Comparison of ENCODE assay signal across 26 cellular contexts in the genomic region with DNA sequence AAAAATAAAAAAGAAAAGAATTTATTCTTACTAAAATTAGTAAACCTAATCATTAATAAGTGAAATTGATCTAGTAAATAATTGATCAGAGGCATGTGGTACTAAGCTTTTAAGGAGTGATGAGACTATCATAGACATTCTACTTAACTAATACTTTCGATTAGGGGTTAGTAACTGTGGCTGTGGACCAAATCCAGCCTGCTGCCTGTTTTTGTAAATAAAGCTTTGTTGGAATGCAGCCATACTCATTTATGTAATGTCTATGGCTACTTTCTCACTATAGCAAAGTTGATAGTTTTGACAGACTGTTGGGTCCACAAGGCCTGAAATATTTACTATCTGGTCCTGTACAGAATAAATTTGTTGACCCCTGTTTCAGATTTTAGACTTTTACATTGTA.
DNase-seq lines count a peak whose midpoint lies in the region; ATAC-seq, FAIRE-seq and TF ChIP-seq lines count a peak whose summit lies in the region.
"Had no signal": no experiment of that assay in that cellular context is flagged by ENCODE, and none has a peak within 500 bp of the region (broad histone marks: within the 10 kb centered on the region; RNA-seq: fewer than 3 reads in every experiment).

No MANE protein-coding gene starts in this region.

- H3K36me3 ChIP-seq in liver (ENCODE audit: control insufficient read depth in 4 of 4, insufficient read depth in 3 of 4, low read depth in 1 of 4, low read length in 3 of 4) (no peaks in the 10 kb centered on the region), HepG2 (replicated peaks in 1 of 2; ENCODE audit: control insufficient read depth in 1 of 2, insufficient read depth in 2 of 2, low read length in 2 of 2) (no peaks in the 10 kb centered on the region)
- H3K36me3 ChIP-seq in effector memory CD4-positive, alpha-beta T cell (ENCODE audit: control insufficient read depth, insufficient read depth, low read length) = no peaks in the 10 kb centered on the region
- H3K36me3 ChIP-seq: BLaER1, SJCRH30 had no signal

- POLR2A ChIA-PET in HepG2 (lab: Yijun Ruan, JAX) = no interaction called here
- POLR2A ChIA-PET in WTC11 (lab: Charles Lee) = no interaction called here

- CTCF ChIA-PET in HepG2 (lab: Yijun Ruan, JAX; ENCODE audit: low intra/inter-chr PET ratio, low total read pairs) = no interaction called here
- CTCF ChIA-PET in WTC11 (lab: Charles Lee) = no interaction called here

- no peak overlapping the region for H3K4me2 ChIP-seq in HepG2 (ENCODE audit: low read depth, low read length)
- H3K4me2 ChIP-seq: BLaER1, KMS-11 had no signal

- no peak for TF ChIP-seq POLR2A in HepG2 (IDR thresholded peaks at IDR 0.05; ENCODE audit: insufficient read depth in 1 of 2, low read depth in 2 of 2, low read length in 2 of 2)

- H3K4me1 ChIP-seq in liver (ENCODE audit: control insufficient read depth in 4 of 4, insufficient read depth in 4 of 4, low read length in 3 of 4) = peaks cover 4 to 20% (median 5%) of the 10 kb centered on the region in 4 donors
- peaks cover 13% of the 10 kb centered on the region; the same call in 1 of the 2 replicates for H3K4me1 ChIP-seq in HepG2 (ENCODE audit: insufficient read depth, low read length)
- no peaks in the 10 kb centered on the region for H3K4me1 ChIP-seq in effector memory CD4-positive, alpha-beta T cell (ENCODE audit: control insufficient read depth, insufficient read depth, low read length, poor library complexity, severe bottlenecking)

- TF ChIP-seq CTCF in liver (IDR thresholded peaks at IDR 0.05; ENCODE audit: low read depth, low read length, missing input control) (no peak), HepG2 (CRISPR knock-in tag; IDR thresholded peaks at IDR 0.05) (no peak), glutamatergic neuron (IDR thresholded peaks at IDR 0.05; ENCODE audit: partially characterized antibody, unreplicated experiment) (no peak), WTC11 (IDR thresholded peaks at IDR 0.05) (no peak)

- H3K9me3 Mint-ChIP-seq in glutamatergic neuron (ENCODE audit: unreplicated experiment) (peaks cover 17% of the 10 kb centered on the region), WTC11 (no peaks in the 10 kb centered on the region)
- H3K9me3 Mint-ChIP-seq: CD4-positive, alpha-beta T cell had no signal

- H3K27me3 ChIP-seq in liver (ENCODE audit: control insufficient read depth in 4 of 4, insufficient read depth in 4 of 4, low read length in 3 of 4) = no peaks in the 10 kb centered on the region
- no peaks in the 10 kb centered on the region for H3K27me3 ChIP-seq in HepG2 (ENCODE audit: control insufficient read depth in 1 of 2, insufficient read depth in 2 of 2, low read length in 2 of 2)
- no peaks in the 10 kb centered on the region for H3K27me3 ChIP-seq in effector memory CD4-positive, alpha-beta T cell (replicated peaks; ENCODE audit: control insufficient read depth, insufficient read depth, low read length, poor library complexity, severe bottlenecking)
- H3K27me3 ChIP-seq: BLaER1, SJCRH30 had no signal

- in situ Hi-C loops in HepG2 (cut with HindIII; ENCODE audit: extremely low pct_ligation_motif_present, low pct_unique_long_range_greater_than_20kb) = loop anchor here (25.0 kb wide), 1 partner anchor 755 kb away; no protein-coding TSS in a partner anchor

- TF ChIP-seq EP300 in HepG2 (IDR thresholded peaks at IDR 0.05; ENCODE audit: low read depth in 2 of 2, low read length in 2 of 2) (no peak), HepG2 (CRISPR knock-in tag; IDR thresholded peaks at IDR 0.05; ENCODE audit: borderline replicate concordance) (no peak)

- FAIRE-seq in HepG2 (lab: Jason Lieb, UNC) = no peak
- FAIRE-seq: GM12891, HTR-8/SVneo had no signal

- no peaks in the 10 kb centered on the region for H3K36me3 Mint-ChIP-seq in glutamatergic neuron (ENCODE audit: unreplicated experiment)
- H3K36me3 Mint-ChIP-seq in WTC11 = no peaks in the 10 kb centered on the region

- no peak overlapping the region for H3K27ac Mint-ChIP-seq in glutamatergic neuron (ENCODE audit: unreplicated experiment)
- H3K27ac Mint-ChIP-seq in WTC11 = no peak overlapping the region
- H3K27ac Mint-ChIP-seq: CD4-positive, alpha-beta T cell had no signal

- no peaks in the 10 kb centered on the region for H4K20me1 ChIP-seq in HepG2 (ENCODE audit: insufficient read depth, low read length)
- H4K20me1 ChIP-seq: BLaER1 had no signal

- H3K27ac ChIP-seq in liver (ENCODE audit: low read depth in 1 of 2, low read length in 2 of 2) (no peak overlapping the region), HepG2 (ENCODE audit: extremely low read length, insufficient read depth, low read length) (no peak overlapping the region)
- H3K27ac ChIP-seq in effector memory CD4-positive, alpha-beta T cell (ENCODE audit: insufficient read depth, low read length, poor library complexity, severe bottlenecking) = no peak overlapping the region
- H3K27ac ChIP-seq: 22Rv1, BLaER1, KMS-11, SJCRH30 had no signal

- WGBS in liver = 25% methylated on average over 1 of the region's 1 CpG
- 89% methylated on average over 1 of the region's 1 CpG for WGBS in HepG2 (ENCODE audit: low lambda C conversion rate)

- no peak for ATAC-seq in HepG2
- ATAC-seq in WTC11 = no peak
- ATAC-seq in HG03432 (IDR thresholded peaks at IDR 0.05; ENCODE audit: unreplicated experiment) = no peak
- ATAC-seq: Panc1 had no signal

- TF ChIP-seq RAD21 in liver (IDR thresholded peaks at IDR 0.05) = peak in 1 of 2 donors; percentile 27
- no peak for TF ChIP-seq RAD21 in HepG2 (CRISPR knock-in tag; IDR thresholded peaks at IDR 0.05)

- H3K4me1 Mint-ChIP-seq in glutamatergic neuron (ENCODE audit: low read depth, unreplicated experiment) (peaks cover 26% of the 10 kb centered on the region), WTC11 (peaks cover 54% of the 10 kb centered on the region)

- H3K9me3 ChIP-seq in liver (ENCODE audit: control insufficient read depth in 4 of 4, low read length in 3 of 4) (no peaks in the 10 kb centered on the region), HepG2 (ENCODE audit: low read length) (no peaks in the 10 kb centered on the region)
- no peaks in the 10 kb centered on the region for H3K9me3 ChIP-seq in effector memory CD4-positive, alpha-beta T cell (ENCODE audit: control insufficient read depth, low read length)
- H3K9me3 ChIP-seq: BLaER1, SJCRH30 had no signal

- H3K79me2 ChIP-seq in HepG2 (ENCODE audit: insufficient read depth, low read length) = no peaks in the 10 kb centered on the region

- H3K9ac ChIP-seq in liver (ENCODE audit: low read depth in 1 of 2, low read length in 2 of 2) (no peak overlapping the region), HepG2 (ENCODE audit: insufficient read depth, low read depth, low read length) (no peak overlapping the region)
- H3K9ac ChIP-seq: BLaER1, KMS-11 had no signal

- H3K27me3 Mint-ChIP-seq in glutamatergic neuron (ENCODE audit: unreplicated experiment) (peaks cover 10% of the 10 kb centered on the region), WTC11 (ENCODE audit: low read depth) (no peaks in the 10 kb centered on the region)
- H3K27me3 Mint-ChIP-seq: CD4-positive, alpha-beta T cell had no signal

- H3K4me3 ChIP-seq in liver (ENCODE audit: low read depth in 1 of 3, low read length in 3 of 3) = no peak overlapping the region
- H3K4me3 ChIP-seq in HepG2 (replicated peaks in 1 of 3; ENCODE audit: insufficient read depth in 1 of 3, low read depth in 2 of 3, low read length in 3 of 3) = no peak overlapping the region
- H3K4me3 ChIP-seq in effector memory CD4-positive, alpha-beta T cell (ENCODE audit: insufficient read depth, low read depth, low read length, poor library complexity, severe bottlenecking) = no peak overlapping the region
- H3K4me3 ChIP-seq: BLaER1, SJCRH30 had no signal

- BruUV-seq in HepG2 (replicated peaks; lab: Mats Ljungman, UMichigan) = no TSS peak

- H2AFZ ChIP-seq in HepG2 (ENCODE audit: low read length) = no peak overlapping the region

- peak; percentile 2 for DNase-seq in DMS 273 (lab: John Stamatoyannopoulos, UW; ENCODE audit: unreplicated experiment)
- DNase-seq in DMS 273 treated with DMSO at 0.1 percent for 48 hours (lab: John Stamatoyannopoulos, UW) = no peak
- no peak for DNase-seq in HepG2 (ENCODE audit: low spot score)
- no peak for DNase-seq in glutamatergic neuron
- no peak for DNase-seq in WTC11 (ENCODE audit: low spot score)
- DNase-seq in effector memory CD4-positive, alpha-beta T cell = no peak
- DNase-seq: ACHN; CD4-positive, alpha-beta T cell; COR-L47; DMS153; GOT3; HCEC 1CT; IMR-90; NCI-H1417 treated with DMSO at 0.1 percent for 48 hours; NCI-H1930; NCI-H510A; NCI-H748 treated with DMSO at 0.1 percent for 48 hours; SJCRH30 had no signal

- peak overlapping the region; percentile 14 for H3K4me3 Mint-ChIP-seq in glutamatergic neuron (ENCODE audit: unreplicated experiment)
- no peak overlapping the region for H3K4me3 Mint-ChIP-seq in WTC11
- H3K4me3 Mint-ChIP-seq: CD4-positive, alpha-beta T cell had no signal

- intact Hi-C loops in HepG2 (cut with micrococcal nuclease; ENCODE audit: unreplicated experiment) = no loop called here

TF ChIP-seq in liver, 16 proteins besides CTCF, POLR2A, EP300 and RAD21 (continues in another document):
- peak; percentile 59 for TF ChIP-seq FOXA2 (IDR thresholded peaks at IDR 0.05)

TF ChIP-seq in HepG2, 621 proteins besides CTCF, POLR2A, EP300 and RAD21 (continues in another document):
- no peak for TF ChIP-seq ZNF768 (CRISPR knock-in tag; IDR thresholded peaks at IDR 0.05)

TF ChIP-seq in WTC11, 78 proteins besides CTCF, POLR2A, EP300 and RAD21:
- TF ChIP-seq, protein P1, sequence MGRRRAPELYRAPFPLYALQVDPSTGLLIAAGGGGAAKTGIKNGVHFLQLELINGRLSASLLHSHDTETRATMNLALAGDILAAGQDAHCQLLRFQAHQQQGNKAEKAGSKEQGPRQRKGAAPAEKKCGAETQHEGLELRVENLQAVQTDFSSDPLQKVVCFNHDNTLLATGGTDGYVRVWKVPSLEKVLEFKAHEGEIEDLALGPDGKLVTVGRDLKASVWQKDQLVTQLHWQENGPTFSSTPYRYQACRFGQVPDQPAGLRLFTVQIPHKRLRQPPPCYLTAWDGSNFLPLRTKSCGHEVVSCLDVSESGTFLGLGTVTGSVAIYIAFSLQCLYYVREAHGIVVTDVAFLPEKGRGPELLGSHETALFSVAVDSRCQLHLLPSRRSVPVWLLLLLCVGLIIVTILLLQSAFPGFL (CRISPR knock-in tag; IDR thresholded peaks at IDR 0.05; ENCODE audit: borderline replicate concordance) = no peak
- no peak for TF ChIP-seq PRRX2 (CRISPR knock-in tag; IDR thresholded peaks at IDR 0.05)
TF ChIP-seq in WTC11: peak in this region for 0.
